In genomic region chr17:30248786-30249185, GRCh38 we compare ENCODE assay signal across 26 cellular contexts. TPM values are rescaled to one million over a fixed set of nuclear protein-coding genes. Genes with fewer than 3 reads are reported as not detected.
DNase-seq lines count a peak whose midpoint lies in the region; ATAC-seq, FAIRE-seq and TF ChIP-seq lines count a peak whose summit lies in the region.
"Had no signal": no experiment of that assay in that cellular context is flagged by ENCODE, and none has a peak within 500 bp of the region (broad histone marks: within the 10 kb centered on the region; RNA-seq: fewer than 3 reads in every experiment).

No MANE protein-coding gene starts in this region.

- H4K20me1 ChIP-seq in HepG2 (ENCODE audit: insufficient read depth, low read length) = no peaks in the 10 kb centered on the region

- H3K9me3 ChIP-seq in liver (ENCODE audit: control insufficient read depth in 4 of 4, low read length in 3 of 4) = no peaks in the 10 kb centered on the region
- H3K9me3 ChIP-seq in HepG2 (ENCODE audit: low read length) = no peaks in the 10 kb centered on the region
- H3K9me3 ChIP-seq in pancreas = no peaks in the 10 kb centered on the region
- H3K9me3 ChIP-seq in MG63 = no peaks in the 10 kb centered on the region

- DNase-seq in HepG2 (ENCODE audit: low spot score) (no peak), left ventricle myocardium superior (no peak), pancreas (no peak), MG63 (no peak)
- DNase-seq: AML-193; C1 segment of cervical spinal cord; Calu3; CD8-positive, alpha-beta memory T cell; DMS153; GOT3; HCEC 1CT; Karpas-422; NCI-H1417; NCI-H1694 treated with DMSO at 0.1 percent for 48 hours; NCI-H2081 treated with DMSO at 0.1 percent for 48 hours; NCI-H2171 treated with DMSO at 0.1 percent for 48 hours; NCI-H526; OCI-M1; SHP77 had no signal

- H3K9ac ChIP-seq in liver (ENCODE audit: low read depth in 1 of 2, low read length in 2 of 2) (no peak overlapping the region), HepG2 (ENCODE audit: insufficient read depth, low read depth, low read length) (no peak overlapping the region)

- H3K4me2 ChIP-seq in HepG2 (ENCODE audit: low read depth, low read length) = no peak overlapping the region

- POLR2A ChIA-PET in HepG2 (lab: Yijun Ruan, JAX) = no interaction called here

- CTCF ChIA-PET in HepG2 (lab: Yijun Ruan, JAX; ENCODE audit: low intra/inter-chr PET ratio, low total read pairs) = no interaction called here

- H3K4me3 ChIP-seq in liver (ENCODE audit: low read depth in 1 of 3, low read length in 3 of 3) (no peak overlapping the region), HepG2 (replicated peaks in 1 of 3; ENCODE audit: insufficient read depth in 1 of 3, low read depth in 2 of 3, low read length in 3 of 3) (no peak overlapping the region), pancreas (no peak overlapping the region), MG63 (no peak overlapping the region)

- intact Hi-C loops in HepG2 (cut with micrococcal nuclease; ENCODE audit: unreplicated experiment) (no loop called here), left ventricle myocardium superior (cut with micrococcal nuclease) (no loop called here), pancreas (cut with DNase I) (no loop called here)

- H3K4me1 ChIP-seq in liver (ENCODE audit: control insufficient read depth in 4 of 4, insufficient read depth in 4 of 4, low read length in 3 of 4) (peaks cover 0 to 9% (median 2%) of the 10 kb centered on the region in 4 donors), HepG2 (ENCODE audit: insufficient read depth, low read length) (peaks cover 10% of the 10 kb centered on the region), pancreas (no peaks in the 10 kb centered on the region)

- TF ChIP-seq CTCF in liver (IDR thresholded peaks at IDR 0.05; ENCODE audit: low read depth, low read length, missing input control) (no peak), HepG2 (CRISPR knock-in tag; IDR thresholded peaks at IDR 0.05) (no peak), pancreas (IDR thresholded peaks at IDR 0.05) (no peak)

- H3K27me3 ChIP-seq in liver (ENCODE audit: control insufficient read depth in 4 of 4, insufficient read depth in 4 of 4, low read length in 3 of 4) = no peaks in the 10 kb centered on the region
- H3K27me3 ChIP-seq in HepG2 (ENCODE audit: control insufficient read depth in 1 of 2, insufficient read depth in 2 of 2, low read length in 2 of 2) = no peaks in the 10 kb centered on the region
- no peaks in the 10 kb centered on the region for H3K27me3 ChIP-seq in pancreas
- no peaks in the 10 kb centered on the region for H3K27me3 ChIP-seq in MG63

- peak overlapping the region; percentile 31 to 35 for H3K27ac ChIP-seq in liver (ENCODE audit: low read depth in 1 of 2, low read length in 2 of 2)
- H3K27ac ChIP-seq in HepG2 (ENCODE audit: extremely low read length, insufficient read depth, low read length) = no peak overlapping the region
- no peak overlapping the region for H3K27ac ChIP-seq in pancreas

- TF ChIP-seq RAD21 in liver (IDR thresholded peaks at IDR 0.05) (peak; percentile 23 to 31), HepG2 (CRISPR knock-in tag; IDR thresholded peaks at IDR 0.05) (no peak)

- H3K36me3 ChIP-seq in liver (ENCODE audit: control insufficient read depth in 4 of 4, insufficient read depth in 3 of 4, low read depth in 1 of 4, low read length in 3 of 4) (peaks cover 0 to 5% (median 2%) of the 10 kb centered on the region in 4 donors), HepG2 (replicated peaks in 1 of 2; ENCODE audit: control insufficient read depth in 1 of 2, insufficient read depth in 2 of 2, low read length in 2 of 2) (peaks cover 11 to 43% of the 10 kb centered on the region in 2 experiments; a peak in 4 of 5 replicates), pancreas (peaks cover 0 to 19% (median 6%) of the 10 kb centered on the region in 3 donors), MG63 (peaks cover 57% of the 10 kb centered on the region)

- no TSS peak for BruUV-seq in HepG2 (replicated peaks; lab: Mats Ljungman, UMichigan)

- FAIRE-seq in HepG2 (lab: Jason Lieb, UNC) = no peak
- no peak for FAIRE-seq in pancreas (lab: Jason Lieb, UNC)
- FAIRE-seq: GM12891 had no signal

- TF ChIP-seq POLR2A in HepG2 (IDR thresholded peaks at IDR 0.05; ENCODE audit: insufficient read depth in 1 of 2, low read depth in 2 of 2, low read length in 2 of 2) = no peak

- no peak for TF ChIP-seq EP300 in HepG2 (IDR thresholded peaks at IDR 0.05; ENCODE audit: low read depth in 2 of 2, low read length in 2 of 2)
- TF ChIP-seq EP300 in HepG2 (CRISPR knock-in tag; IDR thresholded peaks at IDR 0.05; ENCODE audit: borderline replicate concordance) = no peak

- no peak overlapping the region for H2AFZ ChIP-seq in HepG2 (ENCODE audit: low read length)

- ATAC-seq in HepG2 = no peak
- peak; percentile 81 for ATAC-seq in left ventricle myocardium superior
- ATAC-seq in pancreas = peak in 3 of 4 donors; percentile 38 to 53 (median 50)
- no peak for ATAC-seq in GM21723 (IDR thresholded peaks at IDR 0.05; ENCODE audit: unreplicated experiment)
- no peak for ATAC-seq in HG03039 (IDR thresholded peaks at IDR 0.05; ENCODE audit: unreplicated experiment)
- ATAC-seq in HG03354 (IDR thresholded peaks at IDR 0.05; ENCODE audit: poor library complexity, severe bottlenecking, unreplicated experiment) = no peak

- no peaks in the 10 kb centered on the region for H3K79me2 ChIP-seq in HepG2 (ENCODE audit: insufficient read depth, low read length)

- in situ Hi-C loops in HepG2 (cut with HindIII; ENCODE audit: extremely low pct_ligation_motif_present, low pct_unique_long_range_greater_than_20kb) = no loop called here

- 60% methylated on average over 2 of the region's 2 CpGs for WGBS in liver
- 93% methylated on average over 2 of the region's 2 CpGs for WGBS in HepG2 (ENCODE audit: low lambda C conversion rate)
- 76 to 84% methylated on average over 2 of the region's 2 CpGs for WGBS in pancreas, 2 donors

TF ChIP-seq in HepG2, 621 proteins besides CTCF, POLR2A, EP300 and RAD21 (continues in another document):
- TF ChIP-seq ZNF251 (CRISPR knock-in tag; IDR thresholded peaks at IDR 0.05) = no peak

RNA-seq across cellular contexts. Expression of gene SLC6A4, which starts 13.3 kb away (rescaled TPM):
- total RNA-seq in liver (under 1 TPM in 1 of 2 donors, not detected in 1; 0.70 TPM), HepG2 (2016; rRNA removed; fragmentation: Illumina TruSeq; extraction: Trizol) (5.6 and 7.6 TPM in 2 replicates), left ventricle myocardium superior (not detected), pancreas (under 1 TPM; 0.46 to 0.98 (median 0.87) TPM)
- polyA plus RNA-seq in liver (under 1 TPM in 1 of 2 donors, not detected in 1; 0.05 TPM), HepG2 (2011; rRNA removed) (20.3 and 21.9 TPM in 2 replicates), pancreas (1 to 10 TPM in 1 of 2 donors, under 1 TPM in 1; 0.42 to 3.1 TPM)
- 1.9 and 2.0 TPM in 2 replicates for total RNA-seq in HepG2 (2016; cell fraction: cytosol; rRNA removed; fragmentation: Illumina TruSeq; extraction: Trizol; ENCODE audit: low read depth)
- 5.7 and 7.3 TPM in 2 replicates for total RNA-seq in HepG2 (2016; cell fraction: insoluble cytoplasmic fraction; rRNA removed; fragmentation: Illumina TruSeq; extraction: Trizol)
- 4.1 and 5.6 TPM in 2 replicates for total RNA-seq in HepG2 (2016; cell fraction: membrane; rRNA removed; fragmentation: Illumina TruSeq; extraction: Trizol)
- 6.7 and 7.0 TPM in 2 replicates for total RNA-seq in HepG2 (2016; cell fraction: nucleus; rRNA removed; fragmentation: Illumina TruSeq; extraction: Trizol)
- polyA plus RNA-seq in HepG2 (2011; cell fraction: cytosol; rRNA removed) = 15.7 and 20.0 TPM in 2 replicates
- polyA plus RNA-seq in HepG2 (2011; cell fraction: nucleus; rRNA removed) = 8.1 and 11.6 TPM in 2 replicates
- 15.5 and 28.1 TPM in 2 replicates for polyA plus RNA-seq in HepG2 (2012)
- 1.6 and 2.3 TPM in 2 replicates for polyA plus RNA-seq in HepG2 (2016; cell fraction: cytosol; fragmentation: Illumina TruSeq; extraction: Trizol; ENCODE audit: low read depth)
- polyA plus RNA-seq in HepG2 (2016; cell fraction: insoluble cytoplasmic fraction; fragmentation: Illumina TruSeq; extraction: Trizol; ENCODE audit: low read depth) = 5.2 and 5.3 TPM in 2 replicates
- 3.7 and 4.6 TPM in 2 replicates for polyA plus RNA-seq in HepG2 (2016; cell fraction: membrane; fragmentation: Illumina TruSeq; extraction: Trizol; ENCODE audit: low read depth)
- polyA plus RNA-seq in HepG2 (2016; cell fraction: nucleus; fragmentation: Illumina TruSeq; extraction: Trizol; ENCODE audit: insufficient read depth, low read depth) = 9.8 and 10.4 TPM in 2 replicates
- 24.8 TPM in 1 of 2 replicates, not detected in the other for polyA minus RNA-seq in HepG2 (2011; rRNA and poly(A)+ RNA removed; ENCODE audit: low replicate concordance)
- 7.6 and 9.2 TPM in 2 replicates for polyA minus RNA-seq in HepG2 (2011; cell fraction: cytosol; rRNA and poly(A)+ RNA removed)
- 9.4 and 13.8 TPM in 2 replicates for polyA minus RNA-seq in HepG2 (2011; cell fraction: nucleus; rRNA and poly(A)+ RNA removed)
- total RNA-seq in MG63 (2014; rRNA removed; shearing (Covaris generic); ENCODE audit: low replicate concordance) = not detected in 2 replicates
- total RNA-seq: Calu3; CD8-positive, alpha-beta memory T cell; G401 had no signal
- polyA plus RNA-seq: AG04450 had no signal

RNA-seq across cellular contexts. Expression of gene BLMH, which starts 43.0 kb away (rescaled TPM):
- total RNA-seq in liver = 10 to 100 TPM; 15.1 to 17.5 TPM
- polyA plus RNA-seq in liver = 10 to 100 TPM in 1 of 2 donors, 1 to 10 TPM in 1; 4.2 to 10.7 TPM
- 41.0 and 61.9 TPM in 2 replicates for total RNA-seq in HepG2 (2016; rRNA removed; fragmentation: Illumina TruSeq; extraction: Trizol)
- 11.6 and 15.2 TPM in 2 replicates for total RNA-seq in HepG2 (2016; cell fraction: cytosol; rRNA removed; fragmentation: Illumina TruSeq; extraction: Trizol; ENCODE audit: low read depth)
- total RNA-seq in HepG2 (2016; cell fraction: insoluble cytoplasmic fraction; rRNA removed; fragmentation: Illumina TruSeq; extraction: Trizol) = 41.0 and 58.6 TPM in 2 replicates
- 27.0 and 32.2 TPM in 2 replicates for total RNA-seq in HepG2 (2016; cell fraction: membrane; rRNA removed; fragmentation: Illumina TruSeq; extraction: Trizol)
- total RNA-seq in HepG2 (2016; cell fraction: nucleus; rRNA removed; fragmentation: Illumina TruSeq; extraction: Trizol) = 37.1 and 40.0 TPM in 2 replicates
- polyA plus RNA-seq in HepG2 (2011; rRNA removed) = 11.1 and 12.1 TPM in 2 replicates
- 7.4 and 13.0 TPM in 2 replicates for polyA plus RNA-seq in HepG2 (2011; cell fraction: cytosol; rRNA removed)
- polyA plus RNA-seq in HepG2 (2011; cell fraction: nucleus; rRNA removed) = 8.6 and 15.4 TPM in 2 replicates
- polyA plus RNA-seq in HepG2 (2012) = 39.0 and 45.5 TPM in 2 replicates
- 11.6 and 12.0 TPM in 2 replicates for polyA plus RNA-seq in HepG2 (2016; cell fraction: cytosol; fragmentation: Illumina TruSeq; extraction: Trizol; ENCODE audit: low read depth)
- 67.2 and 75.3 TPM in 2 replicates for polyA plus RNA-seq in HepG2 (2016; cell fraction: insoluble cytoplasmic fraction; fragmentation: Illumina TruSeq; extraction: Trizol; ENCODE audit: low read depth)
- polyA plus RNA-seq in HepG2 (2016; cell fraction: membrane; fragmentation: Illumina TruSeq; extraction: Trizol; ENCODE audit: low read depth) = 24.9 and 27.5 TPM in 2 replicates
- 42.4 and 44.9 TPM in 2 replicates for polyA plus RNA-seq in HepG2 (2016; cell fraction: nucleus; fragmentation: Illumina TruSeq; extraction: Trizol; ENCODE audit: insufficient read depth, low read depth)
- 12.9 and 13.5 TPM in 2 replicates for polyA minus RNA-seq in HepG2 (2011; rRNA and poly(A)+ RNA removed; ENCODE audit: low replicate concordance)
- polyA minus RNA-seq in HepG2 (2011; cell fraction: cytosol; rRNA and poly(A)+ RNA removed) = 11.8 and 13.3 TPM in 2 replicates
- polyA minus RNA-seq in HepG2 (2011; cell fraction: nucleus; rRNA and poly(A)+ RNA removed) = 25.8 and 30.0 TPM in 2 replicates
- total RNA-seq in left ventricle myocardium superior = 15.7 TPM
- 10 to 100 TPM; 16.3 to 24.6 (median 17.6) TPM for total RNA-seq in pancreas
- 10 to 100 TPM; 11.8 to 22.7 TPM for polyA plus RNA-seq in pancreas
- total RNA-seq in MG63 (2014; rRNA removed; shearing (Covaris generic); ENCODE audit: low replicate concordance) = 44.7 and 45.0 TPM in 2 replicates

Comparison
In these comparisons a context has a peak if more than half of its experiments do, and no peak if none do; other contexts are left out.
1. H3K27ac ChIP-seq: peak in liver (2 of 2); none in HepG2 (single experiment) and pancreas (0 of 4).
2. ATAC-seq: peak in left ventricle myocardium superior (single experiment) and pancreas (3 of 4); none in HepG2 (single experiment), GM21723 (single experiment), HG03039 (single experiment) and HG03354 (single experiment).